ENCODE assay signal across 8 cellular contexts in the genomic region with DNA sequence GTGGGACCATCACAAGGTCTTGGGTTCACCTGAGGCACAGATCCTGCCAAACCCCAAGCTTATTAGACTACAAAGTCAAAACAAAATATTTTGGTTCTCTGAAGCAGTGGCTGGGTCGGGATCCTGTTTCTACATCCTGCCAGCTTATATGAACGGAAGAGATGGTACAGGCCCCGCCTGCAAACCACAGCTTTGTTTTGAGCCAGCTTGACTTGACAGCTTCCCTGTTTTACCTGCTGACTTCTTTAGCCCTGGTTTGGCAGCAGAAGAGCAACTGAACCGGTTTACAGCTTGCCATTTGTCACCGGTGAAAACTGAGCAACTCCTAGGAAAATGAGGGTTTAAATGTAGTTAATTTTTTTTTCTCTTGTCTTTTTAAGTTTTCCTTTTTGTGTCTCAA. TPM values are rescaled to one million over a fixed set of nuclear protein-coding genes. Genes with fewer than 3 reads are reported as not detected.
DNase-seq lines count a peak whose midpoint lies in the region; ATAC-seq and TF ChIP-seq lines count a peak whose summit lies in the region.

No MANE protein-coding gene starts in this region.

- H3K9me3 ChIP-seq in right cardiac atrium (ENCODE audit: control insufficient read depth, low read length) = no peaks in the 10 kb centered on the region

- no peak overlapping the region for H3K4me3 ChIP-seq in right cardiac atrium (ENCODE audit: low read length)

- intact Hi-C loops in right cardiac atrium (cut with DNase I) = no loop called here

- DNase-seq in GM13977 (ENCODE audit: low spot score) (peak; percentile 62), RPMI7951 (ENCODE audit: low read depth) (peak; percentile 26), right cardiac atrium (peak in 2 of 3 donors; percentile 68 to 75), NCI-H187 treated with DMSO at 0.1 percent for 48 hours (lab: John Stamatoyannopoulos, UW) (no peak)
- peak; percentile 49 for DNase-seq in activated gamma-delta T cell treated with anti-CD3 and anti-CD28 coated beads, Interleukin-2, amount 50 U/mL, for 16 hours (ENCODE audit: low read depth)
- DNase-seq in stimulated activated CD4-positive, alpha-beta T cell treated with anti-CD3 and anti-CD28 coated beads, Interleukin-4, amount 100 ng/mL, for 4 hours = peak; percentile 41 to 69

- no peak overlapping the region for H3K27ac ChIP-seq in right cardiac atrium (ENCODE audit: low read length)

- TF ChIP-seq CTCF in GM13977 (IDR thresholded peaks at IDR 0.05; ENCODE audit: extremely low read depth, insufficient read depth, missing control alignments) = no peak

- peaks cover 15% of the 10 kb centered on the region for H3K4me1 ChIP-seq in right cardiac atrium (ENCODE audit: control insufficient read depth, insufficient read depth, low read length)

- in situ Hi-C loops in GM13977 (cut with MboI; ENCODE audit: low pct_unique_long_range_greater_than_20kb, low sequenced_read_pairs, unreplicated experiment) = no loop called here

- 41% methylated on average over 5 of the region's 5 CpGs for WGBS in right cardiac atrium

- peak; percentile 72 for ATAC-seq in HG03280 (IDR thresholded peaks at IDR 0.05; ENCODE audit: unreplicated experiment)
- peak in 1 of 2 donors; percentile 36 for ATAC-seq in right cardiac atrium
- ATAC-seq in HG02623 (IDR thresholded peaks at IDR 0.05; ENCODE audit: unreplicated experiment) = no peak

- H3K27me3 ChIP-seq in right cardiac atrium (ENCODE audit: control insufficient read depth, insufficient read depth) = no peaks in the 10 kb centered on the region

RNA-seq across cellular contexts. Expression of a gene that starts 11.4 kb away (rescaled TPM):
- total RNA-seq in RPMI7951 (2014; rRNA removed; shearing (Covaris generic)) = 16.7 and 19.1 TPM in 2 replicates
- total RNA-seq in right cardiac atrium = 10 to 100 TPM; 48.3 to 82.5 (median 56.5) TPM
- 30.9 TPM for polyA plus RNA-seq in right cardiac atrium

RNA-seq across cellular contexts. Expression of a gene that starts 29.3 kb away (rescaled TPM):
- 198 and 205 TPM in 2 replicates for total RNA-seq in RPMI7951 (2014; rRNA removed; shearing (Covaris generic))
- total RNA-seq in right cardiac atrium = 10 to 100 TPM; 84.4 to 97.7 (median 91.7) TPM
- polyA plus RNA-seq in right cardiac atrium = 62.1 TPM

RNA-seq across cellular contexts. Expression of a gene that starts 32.5 kb away (rescaled TPM):
- total RNA-seq in RPMI7951 (2014; rRNA removed; shearing (Covaris generic)) = not detected in 2 replicates
- 10 to 100 TPM; 10.8 to 13.6 (median 12.1) TPM for total RNA-seq in right cardiac atrium
- polyA plus RNA-seq in right cardiac atrium = 8.9 TPM

RNA-seq across cellular contexts. Expression of a gene that starts 55.2 kb away (rescaled TPM):
- 0.20 and 0.36 TPM in 2 replicates for total RNA-seq in RPMI7951 (2014; rRNA removed; shearing (Covaris generic))
- total RNA-seq in right cardiac atrium = not detected
- polyA plus RNA-seq in right cardiac atrium = not detected

Comparison
In these comparisons a context has a peak if more than half of its experiments do, and no peak if none do; other contexts are left out.
1. RNA of a gene that starts 32.5 kb away (total RNA-seq): 10.8 to 13.6 TPM in right cardiac atrium; not detected in RPMI7951; every median in the first group is over 10 times any median in the second.